ENCODE assay signal across 9 cellular contexts in the genomic region with DNA sequence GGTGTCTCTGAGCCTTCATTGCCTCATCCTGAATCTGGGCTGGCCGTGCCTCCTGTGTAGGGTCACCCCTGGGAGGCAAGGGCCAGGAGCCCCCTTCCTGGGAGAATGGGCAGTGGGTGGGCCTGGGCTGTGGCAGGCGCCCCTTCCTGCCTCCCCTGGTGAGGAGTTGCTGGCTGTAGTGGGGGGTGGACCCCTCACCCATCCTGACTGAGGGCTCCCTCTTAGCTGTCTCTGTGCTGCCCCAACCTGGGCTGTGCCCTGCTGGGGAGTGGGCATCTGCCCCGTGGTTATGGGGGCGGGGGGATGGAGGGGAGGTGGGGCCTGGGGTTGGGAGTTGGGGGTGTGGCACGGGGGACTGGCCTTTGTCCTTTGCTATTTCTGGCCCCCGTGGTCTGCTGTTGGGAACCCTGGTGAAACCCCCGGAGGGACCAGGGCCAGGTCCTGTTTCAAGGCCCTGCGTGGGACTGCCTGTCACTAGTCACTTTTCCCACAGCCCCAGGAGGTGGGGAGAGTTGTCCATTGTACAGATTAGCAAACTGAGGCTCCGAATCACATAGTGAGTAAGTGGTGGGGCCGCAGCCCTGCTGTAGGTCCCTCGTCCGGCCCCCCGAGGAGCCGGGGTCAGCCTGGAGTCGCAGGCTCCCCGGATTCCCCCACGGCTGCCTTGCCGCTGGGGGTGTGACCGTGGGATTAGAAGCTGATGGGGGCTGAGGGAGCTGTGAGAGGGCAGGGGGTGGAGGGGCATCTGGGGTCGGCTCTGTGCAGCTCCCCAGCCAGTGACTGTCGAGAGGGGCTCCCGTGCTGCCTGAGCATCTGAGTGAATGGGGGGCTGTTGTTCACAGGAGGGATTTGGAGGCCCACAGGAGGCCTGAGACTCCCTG. TPM values are rescaled to one million over a fixed set of nuclear protein-coding genes. Genes with fewer than 3 reads are reported as not detected.
DNase-seq lines count a peak whose midpoint lies in the region; ATAC-seq, FAIRE-seq and TF ChIP-seq lines count a peak whose summit lies in the region.
"Had no signal": no experiment of that assay in that cellular context is flagged by ENCODE, and none has a peak within 500 bp of the region (broad histone marks: within the 10 kb centered on the region; RNA-seq: fewer than 3 reads in every experiment).

No MANE protein-coding gene starts in this region.

- H3K4me1 Mint-ChIP-seq in CD4-positive, alpha-beta T cell (ENCODE audit: low read depth), result peaks cover 20% of the 10 kb centered on the region

- H4K20me1 ChIP-seq in endothelial cell of umbilical vein (replicated peaks; ENCODE audit: control insufficient read depth, extremely low read depth, insufficient read depth, low read length), result peaks cover 3% of the 10 kb centered on the region

- CTCF ChIA-PET in CD4-positive, alpha-beta T cell (lab: Charles Lee), result no interaction called here
- CTCF ChIA-PET in Panc1 (lab: Charles Lee) (no interaction called here), endothelial cell of umbilical vein (lab: Charles Lee) (interaction anchor here (1.0 to 6.1 kb wide), 3 partner anchors 21 to 29 kb away, joined by 3 to 42 read pairs (median 4); no protein-coding TSS in a partner anchor)

- H3K36me3 Mint-ChIP-seq in CD4-positive, alpha-beta T cell (ENCODE audit: low read depth), result no peaks in the 10 kb centered on the region

- POLR2A ChIA-PET in CD4-positive, alpha-beta T cell (lab: Charles Lee), result no interaction called here
- POLR2A ChIA-PET in Panc1 (lab: Charles Lee) (no interaction called here), endothelial cell of umbilical vein (lab: Charles Lee) (no interaction called here)

- H2AK5ac ChIP-seq in neuronal stem cell (ENCODE audit: low read depth, low read length), result peak overlapping the region; percentile 96

- dilution Hi-C loops in endothelial cell of umbilical vein (cut with MboI; ENCODE audit: extremely low pct_ligation_motif_present, low sequenced_read_pairs), result no loop called here

- peak overlapping the region; percentile 87 for H2BK5ac ChIP-seq in neuronal stem cell (ENCODE audit: low read length)

- no peak overlapping the region for H2BK120ac ChIP-seq in neuronal stem cell (ENCODE audit: low read depth, low read length)

- H3K9me3 ChIP-seq in CD4-positive, alpha-beta T cell (ENCODE audit: control insufficient read depth, low read length), result no peaks in the 10 kb centered on the region
- H3K9me3 ChIP-seq in Panc1 (ENCODE audit: control insufficient read depth, insufficient read depth, low read depth, low read length), result no peaks in the 10 kb centered on the region
- no peaks in the 10 kb centered on the region for H3K9me3 ChIP-seq in endothelial cell of umbilical vein (replicated peaks; ENCODE audit: control insufficient read depth, insufficient read depth, low read length)
- no peaks in the 10 kb centered on the region for H3K9me3 ChIP-seq in neuronal stem cell (replicated peaks in 1 of 2; ENCODE audit: control insufficient read depth in 2 of 2, insufficient read depth in 1 of 2, low read depth in 1 of 2, low read length in 2 of 2)

- H2BK12ac ChIP-seq in neuronal stem cell (ENCODE audit: low read length), result no peak overlapping the region

- H2BK15ac ChIP-seq in neuronal stem cell (ENCODE audit: low read length), result peak overlapping the region; percentile 59

- H3K4me3 ChIP-seq in Panc1 (ENCODE audit: low read depth in 2 of 2, low read length in 2 of 2) (peak overlapping the region; percentile 95 to 98), endothelial cell of umbilical vein (replicated peaks in 1 of 3; ENCODE audit: insufficient read depth in 1 of 3, low read depth in 1 of 3, low read length in 3 of 3) (peak overlapping the region in 2 of 3 experiments; percentile 80 to 97), neuronal stem cell (ENCODE audit: low read length in 2 of 2) (peak overlapping the region; percentile 27 to 97)

- H3K79me2 ChIP-seq in endothelial cell of umbilical vein (ENCODE audit: control insufficient read depth, insufficient read depth, low read length), result peaks cover 76% of the 10 kb centered on the region

- H4K8ac ChIP-seq in neuronal stem cell (ENCODE audit: low read depth, low read length), result no peak overlapping the region

- H3K23ac ChIP-seq in neuronal stem cell (ENCODE audit: low read depth, low read length, poor library complexity), result peak overlapping the region; percentile 46

- DNase-seq in CD4-positive, alpha-beta T cell, result no peak
- no peak for DNase-seq in Panc1 (ENCODE audit: low read depth, low spot score)
- no peak for DNase-seq in endothelial cell of umbilical vein (ENCODE audit: low read depth, low spot score)
- no peak for DNase-seq in neuronal stem cell (ENCODE audit: low spot score)
- DNase-seq in SKM-1 treated with dmso at 0.1 percent for 144 hours (lab: John Stamatoyannopoulos, UW; ENCODE audit: unreplicated experiment), result no peak
- no peak for DNase-seq in NCI-H2227 treated with DMSO at 0.1 percent for 48 hours (lab: John Stamatoyannopoulos, UW)

- peak overlapping the region; percentile 97 for H3K9ac ChIP-seq in endothelial cell of umbilical vein (replicated peaks; ENCODE audit: extremely low read depth, insufficient read depth, low read length)
- peak overlapping the region; percentile 79 for H3K9ac ChIP-seq in neuronal stem cell (ENCODE audit: low read depth, low read length, poor library complexity)

- TF ChIP-seq CTCF in CD4-positive, alpha-beta T cell (IDR thresholded peaks at IDR 0.05), result no peak
- TF ChIP-seq CTCF in Panc1 (IDR thresholded peaks at IDR 0.05) (no peak), endothelial cell of umbilical vein (IDR thresholded peaks at IDR 0.05; ENCODE audit: extremely low read depth in 1 of 2, insufficient read depth in 1 of 2, low read depth in 1 of 2, low read length in 2 of 2) (no peak)

- intact Hi-C loops in CD4-positive, alpha-beta T cell (cut with DNase I, micrococcal nuclease), result loop anchor here in 1 of 2 experiments (5.0 kb wide), 3 partner anchors 112 to 1177 kb away; a partner anchor contains a TSS
- intact Hi-C loops in Panc1 (cut with micrococcal nuclease; ENCODE audit: unreplicated experiment), result no loop called here
- intact Hi-C loops in endothelial cell of umbilical vein (cut with micrococcal nuclease), result loop anchor here (10.0 kb wide), 1 partner anchor 160 kb away; a partner anchor contains a TSS

- H3K4ac ChIP-seq in neuronal stem cell (ENCODE audit: low read length), result peak overlapping the region; percentile 38

- H3K4me2 ChIP-seq in endothelial cell of umbilical vein (ENCODE audit: insufficient read depth, low read length) (peak overlapping the region; percentile 89), neuronal stem cell (ENCODE audit: insufficient read depth, low read length, poor library complexity, severe bottlenecking) (peak overlapping the region; percentile 96)

- no peaks in the 10 kb centered on the region for H3K9me1 ChIP-seq in endothelial cell of umbilical vein (replicated peaks; ENCODE audit: control insufficient read depth, extremely low read depth, insufficient read depth, low read length)

- H3K27me3 Mint-ChIP-seq in CD4-positive, alpha-beta T cell, result no peaks in the 10 kb centered on the region

- TF ChIP-seq POLR2A in endothelial cell of umbilical vein (IDR thresholded peaks at IDR 0.05; ENCODE audit: low read depth, low read length), result no peak

- H3K36me3 ChIP-seq in Panc1 (ENCODE audit: control insufficient read depth, insufficient read depth, low read length) (no peaks in the 10 kb centered on the region; the same call in 1 of the 2 replicates), endothelial cell of umbilical vein (ENCODE audit: control insufficient read depth in 2 of 2, extremely low read depth in 1 of 2, insufficient read depth in 2 of 2, low read length in 2 of 2) (peaks cover 0 to 4% of the 10 kb centered on the region in 2 experiments), neuronal stem cell (replicated peaks in 1 of 2; ENCODE audit: control insufficient read depth in 2 of 2, insufficient read depth in 2 of 2, low read length in 2 of 2) (peaks cover 13 to 27% of the 10 kb centered on the region in 2 donors)

- no peak for ATAC-seq in CD4-positive, alpha-beta T cell (ENCODE audit: poor library complexity)
- ATAC-seq in Panc1, result no peak
- no peak for ATAC-seq in GM19452 (IDR thresholded peaks at IDR 0.05; ENCODE audit: unreplicated experiment)
- no peak for ATAC-seq in HG03457 (IDR thresholded peaks at IDR 0.05; ENCODE audit: unreplicated experiment)

- BruUV-seq in Panc1 (replicated peaks; lab: Mats Ljungman, UMichigan), result TSS peak; percentile 57
- no TSS peak for BruUV-seq in endothelial cell of umbilical vein (replicated peaks; lab: Mats Ljungman, UMichigan)

- H2AFZ ChIP-seq in endothelial cell of umbilical vein (ENCODE audit: low read depth, low read length), result no peak overlapping the region
- H2AFZ ChIP-seq in neuronal stem cell (ENCODE audit: low read length), result no peak overlapping the region

- H4K91ac ChIP-seq in neuronal stem cell (ENCODE audit: low read depth, low read length, poor library complexity), result peak overlapping the region; percentile 56

- no peak overlapping the region for H3K27ac ChIP-seq in CD4-positive, alpha-beta T cell (ENCODE audit: low read depth, low read length)
- H3K27ac ChIP-seq in Panc1 (ENCODE audit: low read length), result peak overlapping the region; percentile 98
- H3K27ac ChIP-seq in endothelial cell of umbilical vein (ENCODE audit: insufficient read depth, low read depth, low read length), result peak overlapping the region; percentile 90
- H3K27ac ChIP-seq in neuronal stem cell (replicated peaks; ENCODE audit: low read length), result no peak overlapping the region

- in situ Hi-C loops in Panc1 (cut with HindIII; ENCODE audit: low pct_unique_long_range_greater_than_20kb, low sequenced_read_pairs), result no loop called here

- H3K18ac ChIP-seq in neuronal stem cell (ENCODE audit: low read length), result peak overlapping the region; percentile 35

- no CpG with 5 or more reads among the region's 22 CpGs for WGBS in neuronal stem cell (ENCODE audit: extremely low coverage in 2 of 2, insufficient read length in 2 of 2, insufficient replicate concordance in 1 of 2), 2 donors

- H3K14ac ChIP-seq in neuronal stem cell (ENCODE audit: low read length), result no peak overlapping the region

- H3K27ac Mint-ChIP-seq in CD4-positive, alpha-beta T cell, result no peak overlapping the region

- no peaks in the 10 kb centered on the region for H3K9me3 Mint-ChIP-seq in CD4-positive, alpha-beta T cell

- peak overlapping the region; percentile 77 for H3K4me3 Mint-ChIP-seq in CD4-positive, alpha-beta T cell

- H3K4me1 ChIP-seq in Panc1 (ENCODE audit: control insufficient read depth, insufficient read depth, low read length) (peaks cover 61% of the 10 kb centered on the region), endothelial cell of umbilical vein (ENCODE audit: control insufficient read depth, extremely low read depth, insufficient read depth, low read length) (peaks cover 31% of the 10 kb centered on the region), neuronal stem cell (ENCODE audit: control insufficient read depth in 2 of 2, insufficient read depth in 1 of 2, low read depth in 1 of 2, low read length in 2 of 2) (peaks cover 21 to 27% of the 10 kb centered on the region in 2 donors)

- FAIRE-seq in endothelial cell of umbilical vein (lab: Jason Lieb, UNC), result no peak

- H3K27me3 ChIP-seq in CD4-positive, alpha-beta T cell (ENCODE audit: control insufficient read depth, insufficient read depth, low read length), result no peaks in the 10 kb centered on the region
- H3K27me3 ChIP-seq in Panc1 (ENCODE audit: control insufficient read depth, insufficient read depth, low read length) (no peaks in the 10 kb centered on the region), endothelial cell of umbilical vein (ENCODE audit: control insufficient read depth in 2 of 2, insufficient read depth in 2 of 2, low read length in 2 of 2) (no peaks in the 10 kb centered on the region), neuronal stem cell (ENCODE audit: control insufficient read depth in 3 of 3, insufficient read depth in 3 of 3, low read depth in 1 of 3, low read length in 3 of 3) (peaks cover 0 to 3% (median 0%) of the 10 kb centered on the region in 3 experiments)
- H3K27me3 ChIP-seq: foreskin keratinocyte had no signal

- H3K79me1 ChIP-seq in neuronal stem cell (ENCODE audit: low read depth, low read length), result peaks cover 41% of the 10 kb centered on the region

RNA-seq across cellular contexts. Expression of a gene that starts 2.7 kb away (rescaled TPM):
- total RNA-seq in CD4-positive, alpha-beta T cell, result 1 to 10 TPM; 7.9 to 9.3 TPM
- total RNA-seq in Panc1 (2021; ENCODE audit: unreplicated experiment) (278 TPM), endothelial cell of umbilical vein (277 and 280 TPM in 2 replicates)
- 421 TPM for polyA plus RNA-seq in Panc1 (2012; ENCODE audit: insufficient read length)
- polyA plus RNA-seq in endothelial cell of umbilical vein, result 143 and 192 TPM in 2 replicates
- 79.9 and 112 TPM in 2 replicates for polyA plus RNA-seq in endothelial cell of umbilical vein (2011; cell fraction: cytosol; rRNA removed)
- 107 and 132 TPM in 2 replicates for polyA plus RNA-seq in endothelial cell of umbilical vein (2011; cell fraction: nucleus; rRNA removed)
- polyA plus RNA-seq in endothelial cell of umbilical vein (2012), result 116 and 150 TPM in 2 replicates
- 107 and 122 TPM in 2 replicates for polyA minus RNA-seq in endothelial cell of umbilical vein
- polyA minus RNA-seq in endothelial cell of umbilical vein (2011; cell fraction: cytosol; rRNA and poly(A)+ RNA removed), result 4.9 TPM
- 45.1 and 83.7 TPM in 2 replicates for polyA minus RNA-seq in endothelial cell of umbilical vein (2011; cell fraction: nucleus; rRNA and poly(A)+ RNA removed)
- 136 TPM for polyA plus RNA-seq in neuronal stem cell (2013, experiment 1 of 2)
- polyA plus RNA-seq in neuronal stem cell (2013, experiment 2 of 2), result 133 TPM

RNA-seq across cellular contexts. Expression of a gene that starts 53.5 kb away (rescaled TPM):
- total RNA-seq in CD4-positive, alpha-beta T cell, result under 1 TPM; 0.25 to 0.36 TPM
- total RNA-seq in Panc1 (2021; ENCODE audit: unreplicated experiment) (0.57 TPM), endothelial cell of umbilical vein (not detected in 2 replicates)
- polyA plus RNA-seq in Panc1 (2012; ENCODE audit: insufficient read length), result 0.91 TPM
- polyA plus RNA-seq in endothelial cell of umbilical vein, result not detected in 2 replicates
- polyA plus RNA-seq in endothelial cell of umbilical vein (2011; cell fraction: cytosol; rRNA removed), result not detected in 2 replicates
- polyA plus RNA-seq in endothelial cell of umbilical vein (2011; cell fraction: nucleus; rRNA removed), result not detected in 2 replicates
- 0.09 and 0.10 TPM in 2 replicates for polyA plus RNA-seq in endothelial cell of umbilical vein (2012)
- not detected in 2 replicates for polyA minus RNA-seq in endothelial cell of umbilical vein
- not detected for polyA minus RNA-seq in endothelial cell of umbilical vein (2011; cell fraction: cytosol; rRNA and poly(A)+ RNA removed)
- not detected in 2 replicates for polyA minus RNA-seq in endothelial cell of umbilical vein (2011; cell fraction: nucleus; rRNA and poly(A)+ RNA removed)
- polyA plus RNA-seq in neuronal stem cell (2013, experiment 1 of 2), result 0.04 TPM
- 0.01 TPM for polyA plus RNA-seq in neuronal stem cell (2013, experiment 2 of 2)
- total RNA-seq: foreskin keratinocyte had no signal
- polyA plus RNA-seq: foreskin keratinocyte had no signal

Comparison
In these comparisons a context has a peak if more than half of its experiments do, and no peak if none do; other contexts are left out.
1. H3K27ac ChIP-seq: peak in Panc1 (single experiment) and endothelial cell of umbilical vein (single experiment); none in CD4-positive, alpha-beta T cell (single experiment) and neuronal stem cell (single experiment).
2. RNA of a gene that starts 2.7 kb away (total RNA-seq): 277 to 280 TPM in endothelial cell of umbilical vein and 278 TPM in Panc1 (single experiment); 7.9 to 9.3 TPM in CD4-positive, alpha-beta T cell; every median in the first group is over 10 times any median in the second.
3. Peak in every context shown above with its lines, with median percentiles within 50 percentile points of each other: H3K4me3 ChIP-seq.